ENCODE assay signal across 8 cellular contexts in the genomic region with DNA sequence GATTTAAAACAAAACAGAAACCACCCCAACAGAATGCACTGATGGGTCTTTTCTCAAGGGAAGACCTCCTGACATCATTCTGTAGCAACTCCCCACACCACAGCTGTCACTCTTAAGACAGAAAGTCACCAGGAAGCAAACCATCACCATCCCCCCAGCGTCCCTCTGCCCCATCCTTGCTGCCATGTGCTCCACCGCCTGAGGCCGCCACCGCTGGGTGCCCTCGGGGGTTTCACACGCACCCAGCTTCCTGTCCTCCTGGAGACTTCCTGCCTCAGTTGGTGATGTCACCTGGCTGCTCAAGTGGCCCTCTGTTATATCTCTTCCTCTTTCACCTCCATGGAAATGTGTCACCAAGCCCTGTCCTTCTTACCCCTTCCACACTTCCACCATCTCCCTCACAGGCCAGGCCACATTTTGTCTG.
A peak's percentile ranks its signal among the peaks of the same experiment; 100 is the strongest.
DNase-seq lines count a peak whose midpoint lies in the region; ATAC-seq and TF ChIP-seq lines count a peak whose summit lies in the region.

No MANE protein-coding gene starts in this region.

- DNase-seq in T-helper 2 cell treated with Interferon-gamma antibody and Interleukin-4, amounts not matched to agents 5 μg/mL and 100 μg/mL, for 36 hours (ENCODE audit: low spot score): peak; percentile 88
- DNase-seq in central memory CD8-positive, alpha-beta T cell (ENCODE audit: low spot score in 2 of 2): peak; percentile 76 to 88
- peak; percentile 83 to 91 for DNase-seq in stimulated activated CD8-positive, alpha-beta memory T cell treated with anti-CD3 and anti-CD28 coated beads, Interleukin-7, amount 100 ng/mL, for 48 hours (ENCODE audit: extremely low read depth in 1 of 2, low read depth in 1 of 2)
- DNase-seq in smooth muscle cell (lab: John Stamatoyannopoulos, UW; ENCODE audit: unreplicated experiment): no peak
- no peak for DNase-seq in ovary
- no peak for DNase-seq in colonic mucosa

- peaks cover 85% of the 10 kb centered on the region for H3K36me3 Mint-ChIP-seq in T-helper 2 cell treated with Interferon-gamma antibody and Interleukin-4, amounts not matched to agents 5 μg/mL and 100 μg/mL, for 36 hours (ENCODE audit: low read depth)
- H3K36me3 Mint-ChIP-seq in central memory CD8-positive, alpha-beta T cell (ENCODE audit: insufficient read depth): peaks cover 85% of the 10 kb centered on the region

- H3F3A ChIP-seq in smooth muscle cell (ENCODE audit: low read depth): no peaks in the 10 kb centered on the region

- H3K9ac ChIP-seq in smooth muscle cell (ENCODE audit: low read depth) (no peak overlapping the region), colonic mucosa (ENCODE audit: low read depth in 2 of 2, low read length in 2 of 2) (no peak overlapping the region)

- H3K27ac Mint-ChIP-seq in T-helper 2 cell treated with Interferon-gamma antibody and Interleukin-4, amounts not matched to agents 5 μg/mL and 100 μg/mL, for 36 hours: peak overlapping the region; percentile 96
- peak overlapping the region; percentile 98 for H3K27ac Mint-ChIP-seq in central memory CD8-positive, alpha-beta T cell (ENCODE audit: low read depth)

- TF ChIP-seq CTCF in smooth muscle cell (IDR thresholded peaks at IDR 0.05; ENCODE audit: borderline replicate concordance, insufficient read depth, poor library complexity, severe bottlenecking) (no peak), ovary (IDR thresholded peaks at IDR 0.05) (no peak), colonic mucosa (IDR thresholded peaks at IDR 0.05) (no peak)

- H3K27me3 Mint-ChIP-seq in T-helper 2 cell treated with Interferon-gamma antibody and Interleukin-4, amounts not matched to agents 5 μg/mL and 100 μg/mL, for 36 hours (ENCODE audit: low read depth): no peaks in the 10 kb centered on the region
- no peaks in the 10 kb centered on the region for H3K27me3 Mint-ChIP-seq in central memory CD8-positive, alpha-beta T cell

- peak overlapping the region; percentile 80 for H3K4me3 Mint-ChIP-seq in T-helper 2 cell treated with Interferon-gamma antibody and Interleukin-4, amounts not matched to agents 5 μg/mL and 100 μg/mL, for 36 hours
- peak overlapping the region; percentile 67 for H3K4me3 Mint-ChIP-seq in central memory CD8-positive, alpha-beta T cell

- H3K27me3 ChIP-seq in smooth muscle cell (ENCODE audit: low read depth) (no peaks in the 10 kb centered on the region), ovary (no peaks in the 10 kb centered on the region), colonic mucosa (no peaks in the 10 kb centered on the region)

- H2AFZ ChIP-seq in smooth muscle cell (ENCODE audit: low read depth): no peak overlapping the region

- no peak for TF ChIP-seq EP300 in ovary (IDR thresholded peaks at IDR 0.05)

- H3K4me1 ChIP-seq in smooth muscle cell (ENCODE audit: low read depth) (no peaks in the 10 kb centered on the region), ovary (ENCODE audit: insufficient read depth) (peaks cover 7% of the 10 kb centered on the region), colonic mucosa (peaks cover 14% of the 10 kb centered on the region)

- no peaks in the 10 kb centered on the region for H4K20me1 ChIP-seq in smooth muscle cell (ENCODE audit: low read depth)

- TF ChIP-seq POLR2A in ovary (IDR thresholded peaks at IDR 0.05): no peak

- 95% methylated on average over 6 of the region's 6 CpGs for WGBS in smooth muscle cell (ENCODE audit: low lambda C conversion rate)
- WGBS in ovary, 3 donors: 88 to 98% (median 90%) methylated on average over 6 of the region's 6 CpGs

- peaks cover 68% of the 10 kb centered on the region for H3K4me1 Mint-ChIP-seq in T-helper 2 cell treated with Interferon-gamma antibody and Interleukin-4, amounts not matched to agents 5 μg/mL and 100 μg/mL, for 36 hours (ENCODE audit: low read depth)
- H3K4me1 Mint-ChIP-seq in central memory CD8-positive, alpha-beta T cell: peaks cover 62% of the 10 kb centered on the region

- H3K27ac ChIP-seq in smooth muscle cell (ENCODE audit: low read depth) (no peak overlapping the region), ovary (no peak overlapping the region), colonic mucosa (no peak overlapping the region)

- intact Hi-C loops in ovary (cut with DNase I): no loop called here
- intact Hi-C loops in colonic mucosa (cut with DNase I): no loop called here

- peak; percentile 83 for ATAC-seq in GM18873 (IDR thresholded peaks at IDR 0.05; ENCODE audit: low FRiP score, unreplicated experiment)
- ATAC-seq in HG03095 (IDR thresholded peaks at IDR 0.05; ENCODE audit: unreplicated experiment): peak; percentile 84
- peak; percentile 80 for ATAC-seq in central memory CD8-positive, alpha-beta T cell (replicated peaks; ENCODE audit: extremely low read depth, poor library complexity, severe bottlenecking)

- no peak overlapping the region for H3K4me3 ChIP-seq in smooth muscle cell
- no peak overlapping the region for H3K4me3 ChIP-seq in ovary
- no peak overlapping the region for H3K4me3 ChIP-seq in colonic mucosa

- H3K4me2 ChIP-seq in smooth muscle cell: no peak overlapping the region

- H3K9me3 Mint-ChIP-seq in T-helper 2 cell treated with Interferon-gamma antibody and Interleukin-4, amounts not matched to agents 5 μg/mL and 100 μg/mL, for 36 hours: no peaks in the 10 kb centered on the region
- H3K9me3 Mint-ChIP-seq in central memory CD8-positive, alpha-beta T cell: no peaks in the 10 kb centered on the region

- no peaks in the 10 kb centered on the region for H3K36me3 ChIP-seq in smooth muscle cell (ENCODE audit: low read depth)
- no peaks in the 10 kb centered on the region for H3K36me3 ChIP-seq in ovary
- H3K36me3 ChIP-seq in colonic mucosa: no peaks in the 10 kb centered on the region

- H3K79me2 ChIP-seq in smooth muscle cell (ENCODE audit: low read depth): no peaks in the 10 kb centered on the region

- H3K9me3 ChIP-seq in smooth muscle cell (replicated peaks; ENCODE audit: low read depth) (no peaks in the 10 kb centered on the region), ovary (no peaks in the 10 kb centered on the region), colonic mucosa (no peaks in the 10 kb centered on the region)

Comparison
In these comparisons a context has a peak if more than half of its experiments do, and no peak if none do; other contexts are left out.
1. DNase-seq: peak in T-helper 2 cell treated with Interferon-gamma antibody and Interleukin-4, amounts not matched to agents 5 μg/mL and 100 μg/mL, for 36 hours (single experiment), central memory CD8-positive, alpha-beta T cell (2 of 2) and stimulated activated CD8-positive, alpha-beta memory T cell treated with anti-CD3 and anti-CD28 coated beads, Interleukin-7, amount 100 ng/mL, for 48 hours (2 of 2); none in smooth muscle cell (single experiment), ovary (0 of 5) and colonic mucosa (single experiment).
2. Peak in every context shown above with its lines, with median percentiles within 50 percentile points of each other: ATAC-seq.